ENCODE assay signal across 9 cellular contexts in the genomic region with DNA sequence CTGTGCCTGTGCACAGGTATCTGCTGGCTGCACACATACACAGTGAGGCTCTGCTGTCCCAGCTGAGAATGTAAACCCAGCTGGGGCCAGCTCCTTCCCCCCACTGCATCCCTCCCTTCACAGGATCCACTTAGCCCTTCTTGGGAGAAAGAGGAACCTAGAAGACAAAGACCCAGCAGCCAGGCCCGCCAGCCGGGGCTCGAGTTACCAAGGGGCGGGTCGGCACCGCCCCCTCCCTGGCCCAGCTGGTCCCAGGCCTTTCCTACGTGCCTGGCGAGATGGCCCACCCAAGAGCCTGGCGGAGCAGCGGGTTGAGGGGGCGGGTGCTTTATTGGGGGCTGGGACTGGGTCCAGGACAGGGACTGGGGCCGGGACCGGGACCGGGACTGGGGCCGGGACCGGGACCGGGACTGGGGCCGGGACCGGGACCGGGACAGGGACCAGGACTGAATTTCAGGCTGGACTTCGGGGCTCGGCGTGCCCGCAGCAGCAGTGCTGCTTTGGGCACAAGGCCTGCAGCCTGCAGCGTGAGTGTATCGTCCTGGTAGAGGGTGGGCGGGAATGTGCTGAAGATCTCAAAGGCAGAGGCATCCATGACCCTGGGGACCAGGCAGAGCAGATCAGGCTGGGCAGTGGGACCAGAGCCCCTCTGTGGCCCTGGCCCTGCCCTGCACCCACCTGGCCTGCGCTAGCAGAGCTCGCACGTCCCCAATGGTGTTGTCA. TPM values are rescaled to one million over a fixed set of nuclear protein-coding genes. Genes with fewer than 3 reads are reported as not detected.
DNase-seq lines count a peak whose midpoint lies in the region; ATAC-seq, FAIRE-seq and TF ChIP-seq lines count a peak whose summit lies in the region.
"Had no signal": no experiment of that assay in that cellular context is flagged by ENCODE, and none has a peak within 500 bp of the region (broad histone marks: within the 10 kb centered on the region; RNA-seq: fewer than 3 reads in every experiment).

No MANE protein-coding gene starts in this region.

- peaks cover 86% of the 10 kb centered on the region for H3K4me1 Mint-ChIP-seq in activated CD8-positive, alpha-beta memory T cell treated with anti-CD3 and anti-CD28 coated beads, Interleukin-2, amount 10 ng/mL, durations not matched to agents 7 days and 5 days
- H3K4me1 Mint-ChIP-seq in activated CD4-positive, alpha-beta memory T cell treated with anti-CD3 and anti-CD28 coated beads, Interleukin-2, amount 10 ng/mL, durations not matched to agents 7 days and 5 days, result peaks cover 88% of the 10 kb centered on the region

- H3K4me3 ChIP-seq in iPS-18c (ENCODE audit: insufficient read depth, low read depth, low read length), result peak overlapping the region; percentile 40
- H3K4me3 ChIP-seq in tibial artery, result no peak overlapping the region

- TF ChIP-seq CTCF in tibial artery (IDR thresholded peaks at IDR 0.05), result no peak

- no peaks in the 10 kb centered on the region for H3K27me3 Mint-ChIP-seq in activated CD8-positive, alpha-beta memory T cell treated with anti-CD3 and anti-CD28 coated beads, Interleukin-2, amount 10 ng/mL, durations not matched to agents 7 days and 5 days
- H3K27me3 Mint-ChIP-seq in activated CD4-positive, alpha-beta memory T cell treated with anti-CD3 and anti-CD28 coated beads, Interleukin-2, amount 10 ng/mL, durations not matched to agents 7 days and 5 days, result no peaks in the 10 kb centered on the region

- ATAC-seq in activated CD8-positive, alpha-beta memory T cell treated with anti-CD3 and anti-CD28 coated beads, Interleukin-2, amount 10 ng/mL, durations not matched to agents 7 days and 5 days, result no peak
- ATAC-seq in GM18907 (IDR thresholded peaks at IDR 0.05; ENCODE audit: unreplicated experiment), result no peak
- ATAC-seq: pancreas had no signal

- FAIRE-seq in GM12891 (lab: Jason Lieb, UNC), result no peak
- FAIRE-seq: pancreas had no signal

- peak overlapping the region; percentile 89 for H3K4me3 Mint-ChIP-seq in activated CD8-positive, alpha-beta memory T cell treated with anti-CD3 and anti-CD28 coated beads, Interleukin-2, amount 10 ng/mL, durations not matched to agents 7 days and 5 days
- peak overlapping the region; percentile 82 for H3K4me3 Mint-ChIP-seq in activated CD4-positive, alpha-beta memory T cell treated with anti-CD3 and anti-CD28 coated beads, Interleukin-2, amount 10 ng/mL, durations not matched to agents 7 days and 5 days

- intact Hi-C loops in tibial artery (cut with DNase I; ENCODE audit: low total_unique reads), result no loop called here

- DNase-seq in activated CD8-positive, alpha-beta memory T cell treated with anti-CD3 and anti-CD28 coated beads, Interleukin-2, amount 10 ng/mL, durations not matched to agents 7 days and 5 days, result no peak
- no peak for DNase-seq in activated CD8-positive, alpha-beta memory T cell treated with anti-CD3 and anti-CD28 coated beads, Interleukin-2, amount 50 U/mL, for 48 hours
- no peak for DNase-seq in activated CD4-positive, alpha-beta memory T cell treated with anti-CD3 and anti-CD28 coated beads, Interleukin-2, amount 10 ng/mL, durations not matched to agents 7 days and 5 days
- no peak for DNase-seq in tibial artery
- no peak for DNase-seq in GM12891 (ENCODE audit: insufficient read length, low spot score)
- no peak for DNase-seq in midbrain (lab: John Stamatoyannopoulos, UW)

- POLR2A ChIA-PET in activated CD4-positive, alpha-beta memory T cell treated with anti-CD3 and anti-CD28 coated beads, Interleukin-2, amount 10 ng/mL, durations not matched to agents 7 days and 5 days (lab: Charles Lee), result interaction anchor here (0.7 to 19.9 kb wide), 4 partner anchors 5 to 81 kb away, joined by 3 to 1302 read pairs (median 74); a partner anchor contains a TSS

- no peak for TF ChIP-seq POLR2A in GM12891 (IDR thresholded peaks at IDR 0.05; ENCODE audit: low read depth, low read length)

- CTCF ChIA-PET in activated CD8-positive, alpha-beta memory T cell treated with anti-CD3 and anti-CD28 coated beads, Interleukin-2, amount 10 ng/mL, durations not matched to agents 7 days and 5 days (lab: Charles Lee), result interaction anchor here (0.6 to 21.9 kb wide), 7 partner anchors 9 to 135 kb away, joined by 3 to 1010 read pairs (median 5); a partner anchor contains a TSS
- CTCF ChIA-PET in activated CD4-positive, alpha-beta memory T cell treated with anti-CD3 and anti-CD28 coated beads, Interleukin-2, amount 10 ng/mL, durations not matched to agents 7 days and 5 days (lab: Charles Lee), result interaction anchor here (0.8 to 17.9 kb wide), 3 partner anchors 33 to 109 kb away, joined by 3 to 883 read pairs (median 4); a partner anchor contains a TSS

- H3K9me3 ChIP-seq in iPS-18c (ENCODE audit: control insufficient read depth, insufficient read depth, low read length) (no peaks in the 10 kb centered on the region), tibial artery (no peaks in the 10 kb centered on the region)
- H3K9me3 ChIP-seq: pancreas had no signal

- peaks cover 59% of the 10 kb centered on the region for H3K36me3 Mint-ChIP-seq in activated CD8-positive, alpha-beta memory T cell treated with anti-CD3 and anti-CD28 coated beads, Interleukin-2, amount 10 ng/mL, durations not matched to agents 7 days and 5 days
- H3K36me3 Mint-ChIP-seq in activated CD4-positive, alpha-beta memory T cell treated with anti-CD3 and anti-CD28 coated beads, Interleukin-2, amount 10 ng/mL, durations not matched to agents 7 days and 5 days (ENCODE audit: low read depth), result peaks cover 78% of the 10 kb centered on the region

- no peaks in the 10 kb centered on the region for H3K36me3 ChIP-seq in tibial artery
- H3K36me3 ChIP-seq: pancreas had no signal

- H3K4me1 ChIP-seq in tibial artery, result peaks cover 0 to 72% (median 60%) of the 10 kb centered on the region in 4 donors

- H3K27me3 ChIP-seq in tibial artery, result no peaks in the 10 kb centered on the region
- H3K27me3 ChIP-seq: pancreas had no signal

- no peaks in the 10 kb centered on the region for H3K9me3 Mint-ChIP-seq in activated CD8-positive, alpha-beta memory T cell treated with anti-CD3 and anti-CD28 coated beads, Interleukin-2, amount 10 ng/mL, durations not matched to agents 7 days and 5 days (ENCODE audit: low read depth)
- no peaks in the 10 kb centered on the region for H3K9me3 Mint-ChIP-seq in activated CD4-positive, alpha-beta memory T cell treated with anti-CD3 and anti-CD28 coated beads, Interleukin-2, amount 10 ng/mL, durations not matched to agents 7 days and 5 days

- peak overlapping the region; percentile 99 for H3K27ac Mint-ChIP-seq in activated CD8-positive, alpha-beta memory T cell treated with anti-CD3 and anti-CD28 coated beads, Interleukin-2, amount 10 ng/mL, durations not matched to agents 7 days and 5 days
- peak overlapping the region; percentile 98 for H3K27ac Mint-ChIP-seq in activated CD4-positive, alpha-beta memory T cell treated with anti-CD3 and anti-CD28 coated beads, Interleukin-2, amount 10 ng/mL, durations not matched to agents 7 days and 5 days

- H3K27ac ChIP-seq in tibial artery, result peak overlapping the region; percentile 86 to 92

TF ChIP-seq in GM12891, 5 proteins besides CTCF, POLR2A, EP300 and RAD21:
- TF ChIP-seq SPI1 (IDR thresholded peaks at IDR 0.05; ENCODE audit: low read depth, low read length) (no peak), POU2F2 (IDR thresholded peaks at IDR 0.05; ENCODE audit: low read depth, low read length) (no peak)
TF ChIP-seq in GM12891: peak in this region for 0.

RNA-seq across cellular contexts. Expression of a gene that starts 2.2 kb away (rescaled TPM):
- total RNA-seq in activated CD8-positive, alpha-beta memory T cell treated with anti-CD3 and anti-CD28 coated beads, Interleukin-2, amount 10 ng/mL, durations not matched to agents 7 days and 5 days, result 100 to 1,000 TPM; 562 to 632 TPM
- 100 to 1,000 TPM; 662 to 665 TPM for total RNA-seq in activated CD4-positive, alpha-beta memory T cell treated with anti-CD3 and anti-CD28 coated beads, Interleukin-2, amount 10 ng/mL, durations not matched to agents 7 days and 5 days
- 92.2 TPM for polyA plus RNA-seq in GM12891 (2012; ENCODE audit: low read depth, missing spikeins)

RNA-seq across cellular contexts. Expression of a gene that starts 24.3 kb away (rescaled TPM):
- total RNA-seq in activated CD8-positive, alpha-beta memory T cell treated with anti-CD3 and anti-CD28 coated beads, Interleukin-2, amount 10 ng/mL, durations not matched to agents 7 days and 5 days, result 10 to 100 TPM; 27.7 to 39.3 TPM
- 10 to 100 TPM; 46.9 to 49.9 TPM for total RNA-seq in activated CD4-positive, alpha-beta memory T cell treated with anti-CD3 and anti-CD28 coated beads, Interleukin-2, amount 10 ng/mL, durations not matched to agents 7 days and 5 days
- 12.8 TPM for polyA plus RNA-seq in GM12891 (2012; ENCODE audit: low read depth, missing spikeins)

RNA-seq across cellular contexts. Expression of a gene that starts 35.6 kb away (rescaled TPM):
- 100 to 1,000 TPM; 951 to 971 TPM for total RNA-seq in activated CD8-positive, alpha-beta memory T cell treated with anti-CD3 and anti-CD28 coated beads, Interleukin-2, amount 10 ng/mL, durations not matched to agents 7 days and 5 days
- total RNA-seq in activated CD4-positive, alpha-beta memory T cell treated with anti-CD3 and anti-CD28 coated beads, Interleukin-2, amount 10 ng/mL, durations not matched to agents 7 days and 5 days, result 1,000 to 10,000 TPM; 1,572 to 1,591 TPM
- polyA plus RNA-seq in GM12891 (2012; ENCODE audit: low read depth, missing spikeins), result 874 TPM

RNA-seq across cellular contexts. Expression of a gene that starts 48.1 kb away (rescaled TPM):
- total RNA-seq in activated CD8-positive, alpha-beta memory T cell treated with anti-CD3 and anti-CD28 coated beads, Interleukin-2, amount 10 ng/mL, durations not matched to agents 7 days and 5 days, result 10 to 100 TPM; 42.0 to 56.3 TPM
- 10 to 100 TPM; 35.5 to 37.7 TPM for total RNA-seq in activated CD4-positive, alpha-beta memory T cell treated with anti-CD3 and anti-CD28 coated beads, Interleukin-2, amount 10 ng/mL, durations not matched to agents 7 days and 5 days
- 7.4 TPM for polyA plus RNA-seq in GM12891 (2012; ENCODE audit: low read depth, missing spikeins)
